ENCODE assay signal across 11 cellular contexts in the genomic region with DNA sequence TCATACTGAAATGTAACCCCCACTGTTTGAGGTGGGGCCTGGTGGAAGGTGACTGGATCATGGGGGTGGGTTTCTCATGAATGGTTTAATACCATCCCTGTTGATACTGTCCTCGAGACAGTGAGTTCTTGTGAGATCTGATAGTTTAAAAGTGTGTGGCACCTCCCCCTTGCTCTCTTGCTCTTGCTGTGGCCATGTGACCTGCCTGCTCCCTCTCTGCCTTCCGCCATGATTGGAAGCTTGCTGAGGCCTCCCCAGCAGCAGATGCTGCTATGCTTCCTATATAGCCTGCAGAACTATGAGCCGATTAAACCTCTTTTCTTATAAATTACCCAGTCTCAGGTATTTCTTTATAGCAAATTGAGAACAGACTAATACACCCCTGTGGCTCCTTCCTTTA. TPM values are rescaled to one million over a fixed set of nuclear protein-coding genes. Genes with fewer than 3 reads are reported as not detected.
DNase-seq lines count a peak whose midpoint lies in the region; ATAC-seq, FAIRE-seq and TF ChIP-seq lines count a peak whose summit lies in the region.
"Had no signal": no experiment of that assay in that cellular context is flagged by ENCODE, and none has a peak within 500 bp of the region (broad histone marks: within the 10 kb centered on the region; RNA-seq: fewer than 3 reads in every experiment).

No MANE protein-coding gene starts in this region.

- H3K27me3 ChIP-seq in muscle layer of duodenum (ENCODE audit: low read depth, low read length) (no peaks in the 10 kb centered on the region), upper lobe of left lung (no peaks in the 10 kb centered on the region)

- no peak overlapping the region for H3K4me3 ChIP-seq in muscle layer of duodenum (ENCODE audit: low read depth in 1 of 2, low read length in 2 of 2)
- no peak overlapping the region for H3K4me3 ChIP-seq in upper lobe of left lung

- TF ChIP-seq POLR2A in upper lobe of left lung (IDR thresholded peaks at IDR 0.05): no peak

- WGBS in upper lobe of left lung, 2 donors: 81 to 87% methylated on average over 3 of the region's 3 CpGs

- no peaks in the 10 kb centered on the region for H3K9me3 Mint-ChIP-seq in MCF 10A (ENCODE audit: unreplicated experiment)

- peaks cover 26 to 28% of the 10 kb centered on the region in 2 donors for H3K36me3 ChIP-seq in muscle layer of duodenum (ENCODE audit: control insufficient read depth in 1 of 2, insufficient read depth in 2 of 2, low read length in 2 of 2)
- peaks cover 11 to 50% (median 39%) of the 10 kb centered on the region in 4 donors for H3K36me3 ChIP-seq in upper lobe of left lung

- POLR2A ChIA-PET in MCF 10A (lab: Yijun Ruan, JAX): interaction anchor here (1.6 kb wide), 1 partner anchor 10 kb away, joined by 4 read pairs; no protein-coding TSS in a partner anchor

- no peak for TF ChIP-seq EP300 in upper lobe of left lung (IDR thresholded peaks at IDR 0.05)

- DNase-seq in Right ventricle myocardium superior (no peak), left ventricle myocardium superior (no peak), MCF 10A (ENCODE audit: unreplicated experiment) (no peak), upper lobe of left lung (no peak), frontal cortex (ENCODE audit: low spot score in 2 of 2) (no peak), ureter (ENCODE audit: low spot score) (no peak)
- DNase-seq: NCI-H526 treated with DMSO at 0.1 percent for 48 hours; stimulated activated CD4-positive, alpha-beta T cell treated with anti-CD3 and anti-CD28 coated beads, Interleukin-2, amount 100 ng/mL, for 24 hours had no signal

- no peak for FAIRE-seq in frontal cortex (lab: Jason Lieb, UNC)

- peaks cover 10% of the 10 kb centered on the region for H3K4me1 Mint-ChIP-seq in MCF 10A (ENCODE audit: insufficient read depth, unreplicated experiment)

- peak overlapping the region; percentile 62 for H3K27ac ChIP-seq in muscle layer of duodenum (ENCODE audit: low read length)
- peak overlapping the region in 3 of 4 donors; percentile 22 to 64 (median 48) for H3K27ac ChIP-seq in upper lobe of left lung
- H3K27ac ChIP-seq: epithelial cell of prostate had no signal

- H3K36me3 Mint-ChIP-seq in MCF 10A (ENCODE audit: insufficient read depth, unreplicated experiment): peaks cover 63% of the 10 kb centered on the region

- CTCF ChIA-PET in MCF 10A (lab: Yijun Ruan, JAX): interaction anchor here (0.6 kb wide), 1 partner anchor 27 kb away, joined by 4 read pairs; no protein-coding TSS in a partner anchor

- H3K27ac Mint-ChIP-seq in MCF 10A (ENCODE audit: low read depth, unreplicated experiment): peak overlapping the region; percentile 23

- no peaks in the 10 kb centered on the region for H3K9me3 ChIP-seq in muscle layer of duodenum (ENCODE audit: control insufficient read depth in 1 of 2, low read length in 2 of 2)
- no peaks in the 10 kb centered on the region for H3K9me3 ChIP-seq in upper lobe of left lung

- BruUV-seq in MCF 10A (replicated peaks; lab: Mats Ljungman, UMichigan): no TSS peak

- H3K4me1 ChIP-seq in muscle layer of duodenum (ENCODE audit: control insufficient read depth in 1 of 2, insufficient read depth in 2 of 2, low read length in 2 of 2) (peaks cover 12 to 31% of the 10 kb centered on the region in 2 donors), upper lobe of left lung (peaks cover 39 to 50% (median 48%) of the 10 kb centered on the region in 4 donors)

- TF ChIP-seq CTCF in MCF 10A (IDR thresholded peaks at IDR 0.05; ENCODE audit: unreplicated experiment): no peak
- TF ChIP-seq CTCF in upper lobe of left lung (IDR thresholded peaks at IDR 0.05): no peak

- no peak overlapping the region for H3K4me3 Mint-ChIP-seq in MCF 10A (ENCODE audit: unreplicated experiment)

- intact Hi-C loops in Right ventricle myocardium superior (cut with DNase I): no loop called here
- intact Hi-C loops in left ventricle myocardium superior (cut with micrococcal nuclease): no loop called here
- intact Hi-C loops in MCF 10A (cut with micrococcal nuclease): no loop called here

- no peaks in the 10 kb centered on the region for H3K27me3 Mint-ChIP-seq in MCF 10A (ENCODE audit: insufficient read depth, unreplicated experiment)

- ATAC-seq in Right ventricle myocardium superior (ENCODE audit: poor library complexity) (peak; percentile 19), left ventricle myocardium superior (no peak), upper lobe of left lung (ENCODE audit: low FRiP score in 2 of 2) (peak in 1 of 2 donors; percentile 32), HG02763 (IDR thresholded peaks at IDR 0.05; ENCODE audit: unreplicated experiment) (no peak)

RNA-seq across cellular contexts. Expression of a gene that starts 40.6 kb away (rescaled TPM):
- total RNA-seq in Right ventricle myocardium superior: 127 TPM
- total RNA-seq in left ventricle myocardium superior: 146 TPM
- 89.2 and 115 TPM in 2 replicates for total RNA-seq in MCF 10A (2022)
- 100 to 1,000 TPM; 228 to 335 (median 264) TPM for total RNA-seq in upper lobe of left lung
- total RNA-seq in frontal cortex: 26.5 TPM
- total RNA-seq in ureter: 295 TPM

RNA-seq across cellular contexts. Expression of a gene that starts 59.3 kb away (rescaled TPM):
- 14.9 TPM for total RNA-seq in Right ventricle myocardium superior
- 13.8 TPM for total RNA-seq in left ventricle myocardium superior
- 1.0 and 1.7 TPM in 2 replicates for total RNA-seq in MCF 10A (2022)
- 100 to 1,000 TPM in 1 of 6 donors, 10 to 100 TPM in 5; 33.7 to 119 (median 70.3) TPM for total RNA-seq in upper lobe of left lung
- total RNA-seq in frontal cortex: 1.6 TPM
- 37.4 TPM for total RNA-seq in ureter
